ENCODE assay signal across 1 cellular context in genomic region chr17:50767446-50767845, GRCh38.
TF ChIP-seq lines count a peak whose summit lies in the region.

ANKRD40CL (minus strand) TSS chr17:50767518; CDS start chr17:50766913, 605 bp downstream.

TF ChIP-seq in IMR-90, 13 proteins besides CTCF, POLR2A, EP300 and RAD21:
- TF ChIP-seq RCOR1 (IDR thresholded peaks at IDR 0.05; ENCODE audit: insufficient replicate concordance, low read length) (no peak), NFE2L2 (IDR thresholded peaks at IDR 0.05; ENCODE audit: low read depth, low read length) (no peak), RFX5 (IDR thresholded peaks at IDR 0.05; ENCODE audit: low read depth, low read length) (no peak), MAZ (IDR thresholded peaks at IDR 0.05; ENCODE audit: borderline replicate concordance, low read depth, low read length) (no peak), MAFK (IDR thresholded peaks at IDR 0.05; ENCODE audit: low read depth, low read length) (no peak), SMC3 (IDR thresholded peaks at IDR 0.05; ENCODE audit: low read depth, low read length) (no peak), CHD1 (IDR thresholded peaks at IDR 0.05; ENCODE audit: low read depth, low read length) (no peak), FOS (IDR thresholded peaks at IDR 0.05; ENCODE audit: low read depth, low read length) (no peak), MXI1 (IDR thresholded peaks at IDR 0.05; ENCODE audit: borderline replicate concordance, low read depth, low read length) (no peak), BHLHE40 (IDR thresholded peaks at IDR 0.05; ENCODE audit: low read depth, low read length) (no peak), USF2 (IDR thresholded peaks at IDR 0.05; ENCODE audit: low read depth, low read length) (no peak), ELK1 (IDR thresholded peaks at IDR 0.05; ENCODE audit: borderline replicate concordance, low read depth, low read length) (no peak), CEBPB (IDR thresholded peaks at IDR 0.05; ENCODE audit: low read depth, low read length) (no peak)
